ENCODE assay signal across 8 cellular contexts in the genomic region with DNA sequence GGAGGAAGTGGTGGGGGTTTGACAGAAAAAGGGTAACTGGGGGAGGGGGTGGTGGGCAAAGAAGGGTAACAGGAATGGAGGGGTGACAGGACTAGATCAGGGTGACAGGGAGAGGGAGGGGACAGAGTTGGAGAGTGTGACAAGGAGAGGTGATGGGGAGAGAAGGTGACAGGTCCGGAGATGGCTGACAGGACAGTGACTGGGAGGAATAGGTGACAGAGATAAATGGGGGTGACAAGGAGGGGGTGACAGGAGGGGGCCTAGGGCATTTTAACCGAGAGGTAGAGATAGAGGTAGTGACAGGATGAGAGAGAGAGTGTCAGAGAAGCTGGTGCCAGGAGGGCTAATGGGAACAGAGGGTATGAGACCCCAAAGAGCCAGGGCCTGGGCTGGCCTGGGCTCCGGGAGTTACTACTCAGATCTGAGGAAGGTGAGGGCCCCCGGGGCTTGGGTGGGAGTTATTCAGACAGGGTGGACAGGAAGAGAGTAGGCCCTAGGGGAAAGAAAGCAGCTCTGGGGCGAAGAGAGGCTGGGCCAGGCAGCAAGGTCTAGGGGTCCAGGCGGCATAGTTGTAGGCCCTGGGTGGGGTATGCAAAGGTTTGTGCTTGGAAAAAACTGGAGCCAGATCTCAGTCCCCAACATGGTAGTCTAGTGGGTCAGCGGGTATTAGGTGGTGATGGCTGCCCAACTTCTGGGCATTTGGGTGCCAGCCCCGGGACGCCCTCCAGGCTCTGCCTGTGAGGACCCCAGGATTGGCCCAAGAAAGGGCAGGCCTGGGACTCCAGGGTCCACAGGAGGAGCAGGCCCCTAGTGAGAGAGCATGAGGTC. TPM values are rescaled to one million over a fixed set of nuclear protein-coding genes. Genes with fewer than 3 reads are reported as not detected.
DNase-seq lines count a peak whose midpoint lies in the region; ATAC-seq and TF ChIP-seq lines count a peak whose summit lies in the region.

No MANE protein-coding gene starts in this region.

- H3K27me3 ChIP-seq in ACC112 (ENCODE audit: insufficient read depth, low read length) (no peaks in the 10 kb centered on the region), HUES48 (ENCODE audit: control insufficient read depth, insufficient read depth, low read length) (no peaks in the 10 kb centered on the region), colonic mucosa (no peaks in the 10 kb centered on the region), mucosa of rectum (ENCODE audit: control insufficient read depth in 2 of 2, insufficient read depth in 2 of 2, low read length in 2 of 2) (no peaks in the 10 kb centered on the region)

- peak overlapping the region; percentile 25; the same call in 1 of the 2 replicates for H3K9ac ChIP-seq in HUES48 (ENCODE audit: low read depth, low read length)
- H3K9ac ChIP-seq in colonic mucosa (ENCODE audit: low read depth in 2 of 2, low read length in 2 of 2): peak overlapping the region; percentile 84 to 99
- peak overlapping the region; percentile 91 to 93 for H3K9ac ChIP-seq in mucosa of rectum (ENCODE audit: low read depth in 1 of 2, low read length in 2 of 2)

- peak; percentile 52 for DNase-seq in colonic mucosa
- no peak for DNase-seq in NCI-H1417 (lab: John Stamatoyannopoulos, UW)
- no peak for DNase-seq in DMS 273 treated with DMSO at 0.1 percent for 48 hours (lab: John Stamatoyannopoulos, UW)
- DNase-seq in DMS153 treated with DMSO at 0.1 percent for 48 hours (lab: John Stamatoyannopoulos, UW; ENCODE audit: unreplicated experiment): no peak

- H3K4me1 ChIP-seq in ACC112 (ENCODE audit: control insufficient read depth, insufficient read depth, low read length, unreplicated experiment) (peaks cover 8% of the 10 kb centered on the region), HUES48 (ENCODE audit: control insufficient read depth, insufficient read depth, low read length) (peaks cover 16% of the 10 kb centered on the region; the same call in 1 of the 2 replicates), colonic mucosa (peaks cover 14% of the 10 kb centered on the region), mucosa of rectum (ENCODE audit: control insufficient read depth in 2 of 2, insufficient read depth in 2 of 2, low read length in 2 of 2) (peaks cover 26% of the 10 kb centered on the region in 2 donors)

- H3K9me3 ChIP-seq in HUES48 (ENCODE audit: control insufficient read depth, insufficient read depth, low read length): no peaks in the 10 kb centered on the region
- H3K9me3 ChIP-seq in colonic mucosa: no peaks in the 10 kb centered on the region
- no peaks in the 10 kb centered on the region for H3K9me3 ChIP-seq in mucosa of rectum (ENCODE audit: control insufficient read depth in 2 of 2, low read length in 2 of 2)

- intact Hi-C loops in colonic mucosa (cut with DNase I): no loop called here

- ATAC-seq in GM19455 (IDR thresholded peaks at IDR 0.05; ENCODE audit: unreplicated experiment): no peak

- no peak for TF ChIP-seq CTCF in colonic mucosa (IDR thresholded peaks at IDR 0.05)

- H3K36me3 ChIP-seq in ACC112 (ENCODE audit: insufficient read depth, low read length) (no peaks in the 10 kb centered on the region), HUES48 (ENCODE audit: control insufficient read depth, insufficient read depth, low read length) (peaks cover 16% of the 10 kb centered on the region), colonic mucosa (no peaks in the 10 kb centered on the region), mucosa of rectum (ENCODE audit: control insufficient read depth in 2 of 2, insufficient read depth in 2 of 2, low read length in 2 of 2) (peaks cover 23 to 26% of the 10 kb centered on the region in 2 donors)

- H2AFZ ChIP-seq in ACC112 (ENCODE audit: low read length, unreplicated experiment): no peak overlapping the region

- H3K79me2 ChIP-seq in ACC112 (ENCODE audit: control insufficient read depth, insufficient read depth, low read length, unreplicated experiment): peaks cover 26% of the 10 kb centered on the region

- H3K4me3 ChIP-seq in ACC112 (ENCODE audit: low read depth, low read length) (peak overlapping the region; percentile 92), HUES48 (ENCODE audit: low read depth, low read length) (peak overlapping the region; percentile 76), colonic mucosa (peak overlapping the region; percentile 45), mucosa of rectum (ENCODE audit: low read length in 2 of 2) (peak overlapping the region; percentile 86 to 89)

- H3K27ac ChIP-seq in ACC112 (ENCODE audit: low read depth, low read length): peak overlapping the region; percentile 98
- peak overlapping the region; percentile 60 for H3K27ac ChIP-seq in HUES48 (ENCODE audit: low read depth, low read length)
- peak overlapping the region; percentile 77 for H3K27ac ChIP-seq in colonic mucosa
- H3K27ac ChIP-seq in mucosa of rectum (ENCODE audit: low read depth in 2 of 2, low read length in 2 of 2): peak overlapping the region; percentile 92 to 95

RNA-seq across cellular contexts. Expression of a gene that starts 0.7 kb away (rescaled TPM):
- 10 to 100 TPM; 47.8 to 54.6 TPM for total RNA-seq in colonic mucosa

RNA-seq across cellular contexts. Expression of a gene that starts 14.8 kb away (rescaled TPM):
- total RNA-seq in colonic mucosa: 10 to 100 TPM; 46.7 to 57.3 TPM

RNA-seq across cellular contexts. Expression of a gene that starts 27.3 kb away (rescaled TPM):
- 10 to 100 TPM; 47.8 to 51.8 TPM for total RNA-seq in colonic mucosa

RNA-seq across cellular contexts. Expression of a gene that starts 32.2 kb away (rescaled TPM):
- 1 to 10 TPM in 1 of 2 donors, under 1 TPM in 1; 0.32 to 1.0 TPM for total RNA-seq in colonic mucosa

RNA-seq across cellular contexts. Expression of a gene that starts 32.7 kb away (rescaled TPM):
- total RNA-seq in colonic mucosa: 10 to 100 TPM; 42.5 to 53.0 TPM

Comparison
In these comparisons a context has a peak if more than half of its experiments do, and no peak if none do; other contexts are left out.
1. H3K9ac ChIP-seq: peak in every context shown above with its lines; median percentile 92 in mucosa of rectum; 92 in colonic mucosa; 25 in HUES48.